Comparison of ENCODE assay signal across 1 cellular context in the genomic region with DNA sequence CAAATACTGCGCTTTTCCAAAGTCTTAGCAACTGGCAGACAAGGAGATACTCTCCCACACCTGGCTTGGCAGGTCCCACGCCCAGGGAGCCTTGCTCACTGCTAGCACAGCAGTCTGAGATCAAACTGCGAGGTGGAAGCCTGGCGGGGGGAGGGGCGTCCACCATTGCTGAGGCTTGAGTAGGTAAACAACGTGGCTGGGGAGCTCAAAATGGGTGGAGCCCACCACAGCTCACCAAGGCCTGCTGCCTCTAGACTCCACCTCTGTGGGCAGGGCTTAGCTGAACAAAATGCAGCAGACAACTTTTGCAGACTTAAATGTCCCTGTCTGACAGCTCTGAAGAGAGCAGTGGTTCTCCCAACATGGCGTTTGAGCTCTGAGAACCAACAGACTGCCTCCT.
TF ChIP-seq lines count a peak whose summit lies in the region.

No MANE protein-coding gene starts in this region.

TF ChIP-seq in HepG2, 621 proteins besides CTCF, POLR2A, EP300 and RAD21 (continued from another document and continues in another):
- TF ChIP-seq ZNF687 (CRISPR knock-in tag; IDR thresholded peaks at IDR 0.05), result peak; percentile 77
- no peak for TF ChIP-seq U2AF1 (optimal IDR thresholded peaks at IDR 0.05; ENCODE audit: low read depth, low read length)
- 0 out of 2 replicates have a peak, but pooled peaks have one; percentile 35 for TF ChIP-seq ELF3 (CRISPR knock-in tag; IDR thresholded peaks at IDR 0.05)
- no peak for TF ChIP-seq NFE2L1 (CRISPR knock-in tag; IDR thresholded peaks at IDR 0.05; ENCODE audit: borderline replicate concordance)
- TF ChIP-seq POGK (CRISPR knock-in tag; conservative IDR thresholded peaks at IDR 0.05), result 0 out of 2 replicates have a peak, but pooled peaks have one; percentile 35
- TF ChIP-seq, protein P1, sequence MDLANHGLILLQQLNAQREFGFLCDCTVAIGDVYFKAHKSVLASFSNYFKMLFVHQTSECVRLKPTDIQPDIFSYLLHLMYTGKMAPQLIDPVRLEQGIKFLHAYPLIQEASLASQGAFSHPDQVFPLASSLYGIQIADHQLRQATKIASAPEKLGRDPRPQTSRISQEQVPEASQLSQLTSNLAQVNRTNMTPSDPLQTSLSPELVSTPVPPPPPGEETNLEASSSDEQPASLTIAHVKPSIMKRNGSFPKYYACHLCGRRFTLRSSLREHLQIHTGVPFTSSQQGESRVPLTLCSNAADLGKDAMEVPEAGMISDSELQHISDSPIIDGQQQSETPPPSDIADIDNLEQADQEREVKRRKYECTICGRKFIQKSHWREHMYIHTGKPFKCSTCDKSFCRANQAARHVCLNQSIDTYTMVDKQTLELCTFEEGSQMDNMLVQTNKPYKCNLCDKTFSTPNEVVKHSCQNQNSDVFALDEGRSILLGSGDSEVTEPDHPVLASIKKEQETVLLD (CRISPR knock-in tag; IDR thresholded peaks at IDR 0.05; ENCODE audit: low read depth), result no peak
- TF ChIP-seq, protein P2, sequence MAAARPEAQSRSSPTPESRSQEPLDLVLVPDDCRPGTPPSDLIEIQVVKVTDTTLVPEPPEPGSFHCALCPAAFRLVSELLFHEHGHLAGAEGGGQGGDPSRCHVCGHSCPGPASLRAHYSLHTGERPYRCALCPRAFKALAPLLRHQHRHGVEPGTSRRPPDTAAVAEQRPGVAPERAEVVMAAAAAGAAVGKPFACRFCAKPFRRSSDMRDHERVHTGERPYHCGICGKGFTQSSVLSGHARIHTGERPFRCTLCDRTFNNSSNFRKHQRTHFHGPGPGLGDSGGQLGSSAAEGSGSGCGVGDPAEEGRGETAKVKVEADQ (CRISPR knock-in tag; IDR thresholded peaks at IDR 0.05; ENCODE audit: borderline replicate concordance), result no peak
- TF ChIP-seq, protein P3, sequence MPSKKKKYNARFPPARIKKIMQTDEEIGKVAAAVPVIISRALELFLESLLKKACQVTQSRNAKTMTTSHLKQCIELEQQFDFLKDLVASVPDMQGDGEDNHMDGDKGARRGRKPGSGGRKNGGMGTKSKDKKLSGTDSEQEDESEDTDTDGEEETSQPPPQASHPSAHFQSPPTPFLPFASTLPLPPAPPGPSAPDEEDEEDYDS (CRISPR knock-in tag; IDR thresholded peaks at IDR 0.05), result peak; percentile 89
- TF ChIP-seq, protein P4, sequence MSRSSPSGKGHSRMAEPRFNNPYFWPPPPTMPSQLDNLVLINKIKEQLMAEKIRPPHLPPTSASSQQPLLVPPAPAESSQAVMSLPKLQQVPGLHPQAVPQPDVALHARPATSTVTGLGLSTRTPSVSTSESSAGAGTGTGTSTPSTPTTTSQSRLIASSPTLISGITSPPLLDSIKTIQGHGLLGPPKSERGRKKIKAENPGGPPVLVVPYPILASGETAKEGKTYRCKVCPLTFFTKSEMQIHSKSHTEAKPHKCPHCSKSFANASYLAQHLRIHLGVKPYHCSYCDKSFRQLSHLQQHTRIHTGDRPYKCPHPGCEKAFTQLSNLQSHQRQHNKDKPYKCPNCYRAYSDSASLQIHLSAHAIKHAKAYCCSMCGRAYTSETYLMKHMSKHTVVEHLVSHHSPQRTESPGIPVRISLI (CRISPR knock-in tag; IDR thresholded peaks at IDR 0.05; ENCODE audit: borderline replicate concordance), result no peak; the same call in 1 of the 2 replicates
- TF ChIP-seq STAG1 (CRISPR knock-in tag; IDR thresholded peaks at IDR 0.05), result no peak
- TF ChIP-seq ZNF773 (CRISPR knock-in tag; IDR thresholded peaks at IDR 0.05; ENCODE audit: borderline replicate concordance), result no peak
- TF ChIP-seq ZNF703 (CRISPR knock-in tag; IDR thresholded peaks at IDR 0.05; ENCODE audit: borderline replicate concordance), result no peak
- TF ChIP-seq FOXJ3 (CRISPR knock-in tag; IDR thresholded peaks at IDR 0.05; ENCODE audit: borderline replicate concordance), result peak; percentile 70; the same call in 1 of the 2 replicates
- TF ChIP-seq PHF8 (CRISPR knock-in tag; IDR thresholded peaks at IDR 0.05), result peak; percentile 44; the same call in 1 of the 2 replicates
- no peak for TF ChIP-seq ZNF451 (CRISPR knock-in tag; IDR thresholded peaks at IDR 0.05)
- TF ChIP-seq, protein P5, sequence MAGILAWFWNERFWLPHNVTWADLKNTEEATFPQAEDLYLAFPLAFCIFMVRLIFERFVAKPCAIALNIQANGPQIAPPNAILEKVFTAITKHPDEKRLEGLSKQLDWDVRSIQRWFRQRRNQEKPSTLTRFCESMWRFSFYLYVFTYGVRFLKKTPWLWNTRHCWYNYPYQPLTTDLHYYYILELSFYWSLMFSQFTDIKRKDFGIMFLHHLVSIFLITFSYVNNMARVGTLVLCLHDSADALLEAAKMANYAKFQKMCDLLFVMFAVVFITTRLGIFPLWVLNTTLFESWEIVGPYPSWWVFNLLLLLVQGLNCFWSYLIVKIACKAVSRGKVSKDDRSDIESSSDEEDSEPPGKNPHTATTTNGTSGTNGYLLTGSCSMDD (CRISPR knock-in tag; IDR thresholded peaks at IDR 0.05), result 0 out of 2 replicates have a peak, but pooled peaks have one; percentile 26
- TF ChIP-seq, protein P6, sequence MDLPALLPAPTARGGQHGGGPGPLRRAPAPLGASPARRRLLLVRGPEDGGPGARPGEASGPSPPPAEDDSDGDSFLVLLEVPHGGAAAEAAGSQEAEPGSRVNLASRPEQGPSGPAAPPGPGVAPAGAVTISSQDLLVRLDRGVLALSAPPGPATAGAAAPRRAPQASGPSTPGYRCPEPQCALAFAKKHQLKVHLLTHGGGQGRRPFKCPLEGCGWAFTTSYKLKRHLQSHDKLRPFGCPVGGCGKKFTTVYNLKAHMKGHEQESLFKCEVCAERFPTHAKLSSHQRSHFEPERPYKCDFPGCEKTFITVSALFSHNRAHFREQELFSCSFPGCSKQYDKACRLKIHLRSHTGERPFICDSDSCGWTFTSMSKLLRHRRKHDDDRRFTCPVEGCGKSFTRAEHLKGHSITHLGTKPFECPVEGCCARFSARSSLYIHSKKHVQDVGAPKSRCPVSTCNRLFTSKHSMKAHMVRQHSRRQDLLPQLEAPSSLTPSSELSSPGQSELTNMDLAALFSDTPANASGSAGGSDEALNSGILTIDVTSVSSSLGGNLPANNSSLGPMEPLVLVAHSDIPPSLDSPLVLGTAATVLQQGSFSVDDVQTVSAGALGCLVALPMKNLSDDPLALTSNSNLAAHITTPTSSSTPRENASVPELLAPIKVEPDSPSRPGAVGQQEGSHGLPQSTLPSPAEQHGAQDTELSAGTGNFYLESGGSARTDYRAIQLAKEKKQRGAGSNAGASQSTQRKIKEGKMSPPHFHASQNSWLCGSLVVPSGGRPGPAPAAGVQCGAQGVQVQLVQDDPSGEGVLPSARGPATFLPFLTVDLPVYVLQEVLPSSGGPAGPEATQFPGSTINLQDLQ (CRISPR knock-in tag; IDR thresholded peaks at IDR 0.05), result no peak
- TF ChIP-seq, protein P7, sequence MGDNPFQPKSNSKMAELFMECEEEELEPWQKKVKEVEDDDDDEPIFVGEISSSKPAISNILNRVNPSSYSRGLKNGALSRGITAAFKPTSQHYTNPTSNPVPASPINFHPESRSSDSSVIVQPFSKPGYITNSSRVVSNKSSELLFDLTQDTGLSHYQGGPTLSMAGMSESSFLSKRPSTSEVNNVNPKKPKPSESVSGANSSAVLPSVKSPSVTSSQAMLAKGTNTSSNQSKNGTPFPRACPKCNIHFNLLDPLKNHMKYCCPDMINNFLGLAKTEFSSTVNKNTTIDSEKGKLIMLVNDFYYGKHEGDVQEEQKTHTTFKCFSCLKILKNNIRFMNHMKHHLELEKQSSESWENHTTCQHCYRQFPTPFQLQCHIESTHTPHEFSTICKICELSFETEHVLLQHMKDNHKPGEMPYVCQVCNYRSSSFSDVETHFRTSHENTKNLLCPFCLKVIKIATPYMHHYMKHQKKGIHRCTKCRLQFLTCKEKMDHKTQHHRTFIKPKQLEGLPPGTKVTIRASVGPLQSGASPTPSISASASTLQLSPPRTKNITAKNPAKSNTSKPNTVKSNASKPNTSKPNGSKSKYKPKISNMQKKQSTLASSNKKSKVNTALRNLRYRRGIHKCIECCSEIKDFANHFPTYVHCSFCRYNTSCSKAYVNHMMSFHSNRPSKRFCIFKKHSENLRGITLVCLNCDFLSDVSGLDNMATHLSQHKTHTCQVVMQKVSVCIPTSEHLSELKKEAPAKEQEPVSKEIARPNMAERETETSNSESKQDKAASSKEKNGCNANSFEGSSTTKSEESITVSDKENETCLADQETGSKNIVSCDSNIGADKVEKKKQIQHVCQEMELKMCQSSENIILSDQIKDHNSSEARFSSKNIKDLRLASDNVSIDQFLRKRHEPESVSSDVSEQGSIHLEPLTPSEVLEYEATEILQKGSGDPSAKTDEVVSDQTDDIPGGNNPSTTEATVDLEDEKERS (CRISPR knock-in tag; IDR thresholded peaks at IDR 0.05), result no peak
- no peak for TF ChIP-seq SMAD1 (CRISPR knock-in tag; IDR thresholded peaks at IDR 0.05; ENCODE audit: borderline replicate concordance, low read depth)
- TF ChIP-seq ZFY (CRISPR knock-in tag; IDR thresholded peaks at IDR 0.05), result 0 out of 2 replicates have a peak, but pooled peaks have one; percentile 18
- peak in 1 of 2 experiments; percentile 51; a peak in 1 of 4 replicates for TF ChIP-seq KLF16 (CRISPR knock-in tag; IDR thresholded peaks at IDR 0.05)
- no peak for TF ChIP-seq MBD4 (IDR thresholded peaks at IDR 0.05; ENCODE audit: borderline replicate concordance, low read length)
- TF ChIP-seq SNAPC5 (CRISPR knock-in tag; IDR thresholded peaks at IDR 0.05; ENCODE audit: borderline replicate concordance), result no peak
- TF ChIP-seq NFKB2 (CRISPR knock-in tag; IDR thresholded peaks at IDR 0.05; ENCODE audit: borderline replicate concordance), result peak; percentile 63; the same call in 1 of the 2 replicates
- TF ChIP-seq SRY (CRISPR knock-in tag; IDR thresholded peaks at IDR 0.05), result no peak
- peak; percentile 63; the same call in 1 of the 2 replicates for TF ChIP-seq YEATS2 (CRISPR knock-in tag; IDR thresholded peaks at IDR 0.05; ENCODE audit: borderline replicate concordance)
- TF ChIP-seq ZNF317 (CRISPR knock-in tag; IDR thresholded peaks at IDR 0.05), result 0 out of 2 replicates have a peak, but pooled peaks have one; percentile 19
- no peak for TF ChIP-seq RNF219 (CRISPR knock-in tag; IDR thresholded peaks at IDR 0.05)
- TF ChIP-seq ZNF557 (CRISPR knock-in tag; IDR thresholded peaks at IDR 0.05), result no peak
- TF ChIP-seq MIER2 (CRISPR knock-in tag; IDR thresholded peaks at IDR 0.05), result no peak
- TF ChIP-seq ZFP82 (CRISPR knock-in tag; IDR thresholded peaks at IDR 0.05; ENCODE audit: borderline replicate concordance), result no peak
